Comparison of ENCODE assay signal across 16 cellular contexts in the genomic region with DNA sequence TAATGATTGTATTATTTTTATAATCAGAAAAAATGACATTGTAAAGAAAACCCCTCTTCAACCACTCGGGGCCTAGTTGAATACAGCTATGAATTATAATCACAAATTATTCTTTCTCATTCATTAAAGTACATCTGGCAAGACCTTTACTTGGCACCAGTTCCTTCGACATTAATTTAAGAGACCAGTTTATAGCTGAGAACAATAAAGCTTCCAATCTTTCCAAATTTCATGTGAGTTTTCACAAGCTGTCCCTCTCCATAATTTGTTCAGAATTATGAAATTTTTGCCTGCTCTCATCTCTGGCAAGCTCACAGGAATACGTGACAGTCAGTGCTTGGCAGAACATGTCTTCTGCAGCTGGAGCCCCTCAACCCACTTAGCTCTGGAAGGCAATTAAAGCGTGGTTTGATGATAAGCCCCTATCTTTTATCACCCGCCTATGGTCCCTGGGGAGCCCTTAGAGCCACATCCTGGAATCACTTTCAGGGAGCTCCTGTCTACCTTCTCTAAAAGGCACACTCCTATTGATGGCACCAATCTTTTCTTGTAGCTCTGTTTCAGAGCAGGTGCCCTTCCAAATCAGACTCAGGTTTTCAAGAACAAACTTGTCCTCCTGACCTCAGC.
DNase-seq lines count a peak whose midpoint lies in the region; ATAC-seq and TF ChIP-seq lines count a peak whose summit lies in the region.
"Had no signal": no experiment of that assay in that cellular context is flagged by ENCODE, and none has a peak within 500 bp of the region (broad histone marks: within the 10 kb centered on the region; RNA-seq: fewer than 3 reads in every experiment).

No MANE protein-coding gene starts in this region.

- CTCF ChIA-PET in PC-3 (lab: Charles Lee) = interaction anchor here (0.6 kb wide), 1 partner anchor 100 kb away, joined by 3 read pairs; no protein-coding TSS in a partner anchor
- CTCF ChIA-PET in naive thymus-derived CD4-positive, alpha-beta T cell (lab: Charles Lee) = no interaction called here
- CTCF ChIA-PET in activated naive CD4-positive, alpha-beta T cell treated with anti-CD3 and anti-CD28 coated beads, Interleukin-2, amount 10 ng/mL, durations not matched to agents 7 days and 5 days (lab: Charles Lee) = no interaction called here

- no peaks in the 10 kb centered on the region for H3K9me3 Mint-ChIP-seq in naive thymus-derived CD4-positive, alpha-beta T cell
- H3K9me3 Mint-ChIP-seq in activated naive CD4-positive, alpha-beta T cell treated with anti-CD3 and anti-CD28 coated beads, Interleukin-2, amount 10 ng/mL, durations not matched to agents 7 days and 5 days = no peaks in the 10 kb centered on the region
- H3K9me3 Mint-ChIP-seq: CD4-positive, CD25-positive, alpha-beta regulatory T cell; H9 had no signal

- H3K27ac Mint-ChIP-seq in naive thymus-derived CD4-positive, alpha-beta T cell = no peak overlapping the region
- no peak overlapping the region for H3K27ac Mint-ChIP-seq in activated naive CD4-positive, alpha-beta T cell treated with anti-CD3 and anti-CD28 coated beads, Interleukin-2, amount 10 ng/mL, durations not matched to agents 7 days and 5 days
- H3K27ac Mint-ChIP-seq: CD4-positive, CD25-positive, alpha-beta regulatory T cell; H9 had no signal

- H3K4me3 Mint-ChIP-seq in naive thymus-derived CD4-positive, alpha-beta T cell = no peak overlapping the region
- H3K4me3 Mint-ChIP-seq in activated naive CD4-positive, alpha-beta T cell treated with anti-CD3 and anti-CD28 coated beads, Interleukin-2, amount 10 ng/mL, durations not matched to agents 7 days and 5 days = no peak overlapping the region
- H3K4me3 Mint-ChIP-seq: CD4-positive, CD25-positive, alpha-beta regulatory T cell; H9 had no signal

- no peak overlapping the region for H2AFZ ChIP-seq in PC-3 (ENCODE audit: low read length)

- H3K4me1 ChIP-seq in PC-3 (ENCODE audit: insufficient read depth, low read length) = peaks cover 31% of the 10 kb centered on the region
- no peaks in the 10 kb centered on the region for H3K4me1 ChIP-seq in naive thymus-derived CD4-positive, alpha-beta T cell (ENCODE audit: control insufficient read depth in 2 of 2, insufficient read depth in 2 of 2, low read length in 2 of 2)

- H4K20me1 ChIP-seq in PC-3 (ENCODE audit: low read length) = no peaks in the 10 kb centered on the region

- no peaks in the 10 kb centered on the region for H3F3A ChIP-seq in PC-3 (ENCODE audit: low read length, unreplicated experiment)

- no peak for TF ChIP-seq CTCF in AG10803 (conservative IDR thresholded peaks at IDR 0.05; ENCODE audit: low read length)
- TF ChIP-seq CTCF in PC-3 (conservative IDR thresholded peaks at IDR 0.05; ENCODE audit: low read depth, low read length) = no peak

- no peak overlapping the region for H3K4me2 ChIP-seq in PC-3 (ENCODE audit: low read length)

- intact Hi-C loops in PC-3 (cut with micrococcal nuclease) = no loop called here
- intact Hi-C loops in naive thymus-derived CD4-positive, alpha-beta T cell (cut with micrococcal nuclease) = no loop called here

- DNase-seq in DMS 273 (lab: John Stamatoyannopoulos, UW; ENCODE audit: unreplicated experiment) = peak; percentile 23
- no peak for DNase-seq in DMS 273 treated with DMSO at 0.1 percent for 48 hours (lab: John Stamatoyannopoulos, UW)
- DNase-seq in AG10803 (ENCODE audit: low read depth) = peak; percentile 20
- DNase-seq in NCI-H1105 (lab: John Stamatoyannopoulos, UW) = peak; percentile 94
- DNase-seq in NCI-H82 treated with DMSO at 0.1 percent for 48 hours (lab: John Stamatoyannopoulos, UW; ENCODE audit: unreplicated experiment) = peak; percentile 24
- DNase-seq in PC-3 = no peak
- DNase-seq in naive thymus-derived CD4-positive, alpha-beta T cell = no peak
- no peak for DNase-seq in activated naive CD4-positive, alpha-beta T cell treated with anti-CD3 and anti-CD28 coated beads, Interleukin-2, amount 10 ng/mL, durations not matched to agents 7 days and 5 days
- DNase-seq: CD4-positive, CD25-positive, alpha-beta regulatory T cell; H9; Karpas-422; MM.1S; NCI-H1694; NCI-H524 treated with DMSO at 0.1 percent for 48 hours; SHP77 treated with DMSO at 0.1 percent for 48 hours had no signal

- H3K9me3 ChIP-seq in PC-3 (ENCODE audit: low read length) = no peaks in the 10 kb centered on the region
- no peaks in the 10 kb centered on the region for H3K9me3 ChIP-seq in naive thymus-derived CD4-positive, alpha-beta T cell (ENCODE audit: control insufficient read depth in 2 of 3, low read length in 3 of 3)

- POLR2A ChIA-PET in PC-3 (lab: Charles Lee; ENCODE audit: unreplicated experiment) = interaction anchor here (0.6 kb wide), 1 partner anchor 50 kb away, joined by 13 read pairs; no protein-coding TSS in a partner anchor
- POLR2A ChIA-PET in naive thymus-derived CD4-positive, alpha-beta T cell (lab: Charles Lee) = no interaction called here

- no peaks in the 10 kb centered on the region for H3K36me3 ChIP-seq in PC-3 (ENCODE audit: low read depth, low read length)
- H3K36me3 ChIP-seq in naive thymus-derived CD4-positive, alpha-beta T cell (ENCODE audit: control insufficient read depth in 2 of 3, insufficient read depth in 3 of 3, low read length in 3 of 3) = no peaks in the 10 kb centered on the region

- H3K27me3 ChIP-seq in PC-3 (ENCODE audit: low read length) = no peaks in the 10 kb centered on the region
- H3K27me3 ChIP-seq in naive thymus-derived CD4-positive, alpha-beta T cell (ENCODE audit: control insufficient read depth in 2 of 2, insufficient read depth in 2 of 2, low read length in 2 of 2) = no peaks in the 10 kb centered on the region

- ATAC-seq in PC-3 = no peak
- ATAC-seq in naive thymus-derived CD4-positive, alpha-beta T cell = no peak

- no peaks in the 10 kb centered on the region for H3K36me3 Mint-ChIP-seq in naive thymus-derived CD4-positive, alpha-beta T cell
- H3K36me3 Mint-ChIP-seq in activated naive CD4-positive, alpha-beta T cell treated with anti-CD3 and anti-CD28 coated beads, Interleukin-2, amount 10 ng/mL, durations not matched to agents 7 days and 5 days = no peaks in the 10 kb centered on the region
- H3K36me3 Mint-ChIP-seq: CD4-positive, CD25-positive, alpha-beta regulatory T cell had no signal

- H3K27ac ChIP-seq in PC-3 (ENCODE audit: low read length) = no peak overlapping the region
- no peak overlapping the region for H3K27ac ChIP-seq in naive thymus-derived CD4-positive, alpha-beta T cell (ENCODE audit: low read depth, low read length)
- H3K27ac ChIP-seq: 22Rv1 had no signal

- no peaks in the 10 kb centered on the region for H3K9me2 ChIP-seq in PC-3 (replicated peaks; ENCODE audit: low read length)

- no peaks in the 10 kb centered on the region for H3K4me1 Mint-ChIP-seq in naive thymus-derived CD4-positive, alpha-beta T cell
- no peaks in the 10 kb centered on the region for H3K4me1 Mint-ChIP-seq in activated naive CD4-positive, alpha-beta T cell treated with anti-CD3 and anti-CD28 coated beads, Interleukin-2, amount 10 ng/mL, durations not matched to agents 7 days and 5 days
- H3K4me1 Mint-ChIP-seq: CD4-positive, CD25-positive, alpha-beta regulatory T cell had no signal

- H3K4me3 ChIP-seq in AG10803 (ENCODE audit: low read length) (no peak overlapping the region), PC-3 (ENCODE audit: low read length) (no peak overlapping the region)
- H3K4me3 ChIP-seq in naive thymus-derived CD4-positive, alpha-beta T cell (ENCODE audit: low read length) = no peak overlapping the region

- peaks cover 28 to 44% (median 32%) of the 10 kb centered on the region in 5 donors for H3K27me3 Mint-ChIP-seq in naive thymus-derived CD4-positive, alpha-beta T cell
- H3K27me3 Mint-ChIP-seq in activated naive CD4-positive, alpha-beta T cell treated with anti-CD3 and anti-CD28 coated beads, Interleukin-2, amount 10 ng/mL, durations not matched to agents 7 days and 5 days = peaks cover 23% of the 10 kb centered on the region

- no TSS peak for BruUV-seq in PC-3 (replicated peaks; lab: Mats Ljungman, UMichigan)

- no peaks in the 10 kb centered on the region for H3K79me2 ChIP-seq in PC-3 (ENCODE audit: low read length)

- no peak overlapping the region for H3K9ac ChIP-seq in PC-3 (ENCODE audit: low read length)

Comparison
In these comparisons a context has a peak if more than half of its experiments do, and no peak if none do; other contexts are left out.
1. DNase-seq: peak in DMS 273 (single experiment), AG10803 (single experiment), NCI-H1105 (single experiment) and NCI-H82 treated with DMSO at 0.1 percent for 48 hours (single experiment); none in DMS 273 treated with DMSO at 0.1 percent for 48 hours (single experiment), PC-3 (single experiment), naive thymus-derived CD4-positive, alpha-beta T cell (0 of 9) and activated naive CD4-positive, alpha-beta T cell treated with anti-CD3 and anti-CD28 coated beads, Interleukin-2, amount 10 ng/mL, durations not matched to agents 7 days and 5 days (single experiment).